ENCODE assay signal across 7 cellular contexts in the genomic region with DNA sequence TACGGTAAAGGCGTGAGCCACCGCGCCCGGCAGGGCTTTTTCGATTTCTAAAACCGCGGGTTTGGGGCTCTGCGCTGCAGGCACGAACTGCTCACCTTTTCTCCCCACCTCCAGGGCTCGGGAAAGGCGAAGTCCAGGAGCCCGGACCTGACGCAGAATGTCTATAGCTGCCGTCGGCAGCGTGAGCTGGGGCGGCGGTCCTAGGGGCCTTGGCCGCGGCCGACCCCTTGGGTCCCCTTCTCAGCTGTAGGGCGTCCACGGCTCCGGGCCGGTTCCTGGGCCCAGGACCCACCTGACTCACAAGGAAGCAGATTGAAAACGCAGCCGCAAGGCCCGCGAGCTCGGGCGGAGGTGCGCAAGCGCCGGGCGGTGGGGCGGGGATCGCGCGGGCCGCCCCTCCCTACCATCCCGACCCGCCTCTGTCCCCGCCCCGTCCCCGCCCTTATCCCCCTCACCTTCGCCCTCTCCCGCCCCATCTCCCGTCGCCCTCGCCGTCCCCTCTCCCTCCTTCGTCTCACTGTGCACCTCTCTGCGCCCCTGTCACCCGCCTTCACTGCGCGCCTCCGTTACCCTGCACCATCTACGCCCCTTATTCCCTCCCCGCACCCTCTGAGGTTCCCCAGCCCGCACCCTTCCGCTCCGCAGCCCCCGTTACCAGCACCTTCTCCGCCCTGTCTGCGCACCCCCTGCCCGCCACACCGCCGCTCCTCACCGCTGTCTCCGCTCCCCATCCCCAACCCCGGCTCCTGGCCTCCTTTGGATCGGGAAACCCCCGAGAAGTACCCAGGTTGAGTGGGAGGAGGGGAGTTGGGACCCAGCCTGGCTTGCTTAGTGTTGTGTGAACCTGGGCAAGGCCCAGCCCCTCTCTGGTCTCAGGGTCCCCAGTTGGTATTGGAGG. TPM values are rescaled to one million over a fixed set of nuclear protein-coding genes. Genes with fewer than 3 reads are reported as not detected.
DNase-seq lines count a peak whose midpoint lies in the region; ATAC-seq and TF ChIP-seq lines count a peak whose summit lies in the region.

A gene with protein sequence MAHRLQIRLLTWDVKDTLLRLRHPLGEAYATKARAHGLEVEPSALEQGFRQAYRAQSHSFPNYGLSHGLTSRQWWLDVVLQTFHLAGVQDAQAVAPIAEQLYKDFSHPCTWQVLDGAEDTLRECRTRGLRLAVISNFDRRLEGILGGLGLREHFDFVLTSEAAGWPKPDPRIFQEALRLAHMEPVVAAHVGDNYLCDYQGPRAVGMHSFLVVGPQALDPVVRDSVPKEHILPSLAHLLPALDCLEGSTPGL (minus strand): TSS at position 353 of the 898 bp plus-strand sequence. CDS start 2,632 bp downstream, outside the sequence.

- TF ChIP-seq CTCF in WI38 (IDR thresholded peaks at IDR 0.05; ENCODE audit: low read depth, low read length) (no peak), breast epithelium (IDR thresholded peaks at IDR 0.05) (peak in 1 of 3 donors; percentile 15)

- H3K4me3 ChIP-seq in WI38 (ENCODE audit: low read depth, low read length) (peak within 1 kb of the TSS; percentile 79), breast epithelium (peak within 1 kb of the TSS; percentile 75 to 96 (median 83))

- peak; percentile 63 for ATAC-seq in GM18519 (IDR thresholded peaks at IDR 0.05; ENCODE audit: low FRiP score, unreplicated experiment)
- peak; percentile 65 for ATAC-seq in HG02970 (IDR thresholded peaks at IDR 0.05; ENCODE audit: low FRiP score, unreplicated experiment)

- DNase-seq in NCI-H2107 (lab: John Stamatoyannopoulos, UW) (peak; percentile 52), breast epithelium (ENCODE audit: low spot score in 2 of 2) (peak; percentile 72 to 90), iPS-NIHi7 (ENCODE audit: extremely low spot score) (peak; percentile 96), smooth muscle cell of the brain vasculature (ENCODE audit: low read depth, low spot score) (peak; percentile 21)

- peaks cover 7% of the 10 kb centered on the region for H3K36me3 ChIP-seq in breast epithelium

- TF ChIP-seq POLR2A in breast epithelium (IDR thresholded peaks at IDR 0.05) = peak; percentile 89

- peak within 1 kb of the TSS; percentile 90 to 95 for H3K27ac ChIP-seq in breast epithelium

- intact Hi-C loops in breast epithelium (cut with DNase I; ENCODE audit: low total_unique reads) = no loop called here

- no peaks in the 10 kb centered on the region for H3K9me3 ChIP-seq in breast epithelium

- H3K27me3 ChIP-seq in breast epithelium = no peaks in the 10 kb centered on the region

- peaks cover 0 to 2% of the 10 kb centered on the region in 2 donors for H3K4me1 ChIP-seq in breast epithelium

RNA-seq across cellular contexts. Expression of the gene that starts here (rescaled TPM):
- total RNA-seq in breast epithelium = 10 to 100 TPM; 24.5 to 66.9 (median 54.1) TPM

Comparison
In these comparisons a context has a peak if more than half of its experiments do, and no peak if none do; other contexts are left out.
1. Peak in every context shown above with its lines: DNase-seq, ATAC-seq, H3K4me3 ChIP-seq and H3K27ac ChIP-seq.
2. DNase-seq: peak in every context shown above with its lines; median percentile 96 in iPS-NIHi7; 81 in breast epithelium; 52 in NCI-H2107; 21 in smooth muscle cell of the brain vasculature.